In the genomic region with DNA sequence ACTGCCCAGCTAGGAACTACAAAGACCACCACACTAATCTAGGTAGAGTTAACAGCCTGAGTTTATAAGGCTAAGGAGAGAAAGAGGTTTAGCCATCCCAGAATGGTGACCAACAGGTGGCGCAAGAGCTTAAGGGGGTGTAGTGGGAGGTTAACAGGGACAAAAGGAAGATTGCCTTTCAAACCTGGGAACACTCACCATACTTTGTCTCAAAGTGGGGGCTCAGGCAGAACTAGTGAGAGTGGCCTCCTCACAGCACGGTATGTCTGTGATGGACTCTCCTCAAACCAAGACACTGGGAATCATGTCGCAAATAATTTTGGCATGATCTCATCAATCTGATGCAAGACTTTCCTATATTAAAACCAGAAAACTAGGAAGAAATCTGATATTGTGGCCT, we compare ENCODE assay signal across 8 cellular contexts. TPM values are rescaled to one million over a fixed set of nuclear protein-coding genes. Genes with fewer than 3 reads are reported as not detected.
DNase-seq lines count a peak whose midpoint lies in the region; ATAC-seq and TF ChIP-seq lines count a peak whose summit lies in the region.

No MANE protein-coding gene starts in this region.

- H3K9ac ChIP-seq in HCT116 (ENCODE audit: low read length) = no peak overlapping the region
- H3K9ac ChIP-seq in adipocyte (ENCODE audit: low read length) = peak overlapping the region; percentile 35

- BruUV-seq in HCT116 (replicated peaks; lab: Mats Ljungman, UMichigan) = no TSS peak

- H3K4me3 Mint-ChIP-seq in CD4-positive, CD25-positive, alpha-beta regulatory T cell = no peak overlapping the region

- H3K27ac ChIP-seq in CD4-positive, CD25-positive, alpha-beta regulatory T cell (ENCODE audit: insufficient read depth, low read length, poor library complexity, severe bottlenecking) = no peak overlapping the region
- H3K27ac ChIP-seq in HCT116 (ENCODE audit: low read depth, low read length) = no peak overlapping the region

- POLR2A ChIA-PET in HCT116 (lab: Charles Lee) = interaction anchor here (1.5 kb wide), 1 partner anchor 23 kb away, joined by 4 read pairs; no protein-coding TSS in a partner anchor

- DNase-seq in CD4-positive, CD25-positive, alpha-beta regulatory T cell = peak; percentile 42 to 58 (median 46)
- DNase-seq in HCT116 (ENCODE audit: low read depth, low spot score) = peak; percentile 48
- peak; percentile 33 for DNase-seq in SW480 (ENCODE audit: low spot score)
- DNase-seq in adipocyte (ENCODE audit: low read depth) = peak; percentile 78
- DNase-seq in kidney tubule cell (ENCODE audit: low spot score) = peak; percentile 44
- DNase-seq in stimulated activated CD8-positive, alpha-beta memory T cell treated with anti-CD3 and anti-CD28 coated beads, Interleukin-4, amount 100 ng/mL, for 24 hours (ENCODE audit: low read depth) = peak; percentile 39
- no peak for DNase-seq in NCI-H2107 (lab: John Stamatoyannopoulos, UW)
- DNase-seq in HPDE6-E6E7 (ENCODE audit: extremely low spot score) = no peak

- H3K9me3 Mint-ChIP-seq in CD4-positive, CD25-positive, alpha-beta regulatory T cell = no peaks in the 10 kb centered on the region

- CTCF ChIA-PET in HCT116 (lab: Charles Lee) = interaction anchor here (0.5 to 7.0 kb wide), 10 partner anchors 8 to 151 kb away, joined by 3 to 74 read pairs (median 4); no protein-coding TSS in a partner anchor

- intact Hi-C loops in HCT116 (cut with micrococcal nuclease) = loop anchor here (1.0 kb wide), 1 partner anchor 151 kb away; no protein-coding TSS in a partner anchor

- no peaks in the 10 kb centered on the region for H3K27me3 Mint-ChIP-seq in CD4-positive, CD25-positive, alpha-beta regulatory T cell

- peaks cover 32% of the 10 kb centered on the region for H3K36me3 Mint-ChIP-seq in CD4-positive, CD25-positive, alpha-beta regulatory T cell

- peaks cover 2% of the 10 kb centered on the region for H3K79me2 ChIP-seq in HCT116 (ENCODE audit: insufficient read depth, low read length)

- TF ChIP-seq POLR2A in HCT116 (IDR thresholded peaks at IDR 0.05; ENCODE audit: borderline replicate concordance, extremely low read depth, insufficient read depth, insufficient read length) = no peak

- no peaks in the 10 kb centered on the region for H3K4me1 ChIP-seq in CD4-positive, CD25-positive, alpha-beta regulatory T cell (ENCODE audit: control insufficient read depth, insufficient read depth, low read length, poor library complexity, severe bottlenecking)
- H3K4me1 ChIP-seq in HCT116 (ENCODE audit: control insufficient read depth in 1 of 2, insufficient read depth in 2 of 2, low read length in 2 of 2) (peaks cover 6 to 12% of the 10 kb centered on the region in 2 experiments; a peak in 3 of 4 replicates), adipocyte (ENCODE audit: control insufficient read depth, insufficient read depth, low read length) (peaks cover 37% of the 10 kb centered on the region)

- H3K4me1 Mint-ChIP-seq in CD4-positive, CD25-positive, alpha-beta regulatory T cell = peaks cover 13 to 18% (median 13%) of the 10 kb centered on the region in 4 donors

- H3K4me2 ChIP-seq in HCT116 (ENCODE audit: low read length) = no peak overlapping the region

- H3K27ac Mint-ChIP-seq in CD4-positive, CD25-positive, alpha-beta regulatory T cell = peak overlapping the region in 1 of 3 donors; percentile 37

- no peaks in the 10 kb centered on the region for H3K9me2 ChIP-seq in HCT116 (ENCODE audit: insufficient read depth)

- H3K4me3 ChIP-seq in CD4-positive, CD25-positive, alpha-beta regulatory T cell (ENCODE audit: low read depth, low read length) = no peak overlapping the region
- H3K4me3 ChIP-seq in HCT116 (replicated peaks in 1 of 2; ENCODE audit: low read depth in 1 of 2, low read length in 2 of 2) = no peak overlapping the region
- H3K4me3 ChIP-seq in adipocyte (ENCODE audit: low read length) = no peak overlapping the region

- H3K27me3 ChIP-seq in CD4-positive, CD25-positive, alpha-beta regulatory T cell (ENCODE audit: control insufficient read depth, insufficient read depth, low read length) = no peaks in the 10 kb centered on the region
- no peaks in the 10 kb centered on the region for H3K27me3 ChIP-seq in HCT116 (ENCODE audit: insufficient read depth, low read length)
- H3K27me3 ChIP-seq in adipocyte (replicated peaks; ENCODE audit: control insufficient read depth, insufficient read depth, low read length) = no peaks in the 10 kb centered on the region

- RAD21 ChIA-PET in HCT116 (lab: Charles Lee; ENCODE audit: low non-redundant PET in 1 of 2, low total read pairs in 2 of 2, uncharacterized antibody in 2 of 2, unreplicated experiment in 2 of 2) = interaction anchor here (1.2 to 1.6 kb wide), 2 partner anchors 151 kb away, joined by 3 to 5 read pairs; no protein-coding TSS in a partner anchor

- peaks cover 86% of the 10 kb centered on the region for H3K36me3 ChIP-seq in CD4-positive, CD25-positive, alpha-beta regulatory T cell (ENCODE audit: control insufficient read depth, insufficient read depth, low read length)
- peaks cover 55 to 58% of the 10 kb centered on the region in 2 experiments for H3K36me3 ChIP-seq in HCT116 (ENCODE audit: control insufficient read depth in 1 of 2, insufficient read depth in 2 of 2, low read length in 2 of 2)
- H3K36me3 ChIP-seq in adipocyte (ENCODE audit: control insufficient read depth, insufficient read depth, low read length, severe bottlenecking) = peaks cover 68% of the 10 kb centered on the region

- H4K20me1 ChIP-seq in HCT116 (ENCODE audit: insufficient read depth) = 0 out of 2 replicates have a peak, but pooled peaks cover 3% of the 10 kb centered on the region

- ATAC-seq in CD4-positive, CD25-positive, alpha-beta regulatory T cell (ENCODE audit: low read depth in 2 of 2) = peak in 1 of 2 donors; percentile 40
- ATAC-seq in HCT116 = peak; percentile 81

- no peak overlapping the region for H2AFZ ChIP-seq in HCT116 (ENCODE audit: low read depth, low read length, poor library complexity, severe bottlenecking)

- H3K9me3 ChIP-seq in CD4-positive, CD25-positive, alpha-beta regulatory T cell (ENCODE audit: control insufficient read depth in 2 of 2, low read length in 2 of 2) = no peaks in the 10 kb centered on the region
- H3K9me3 ChIP-seq in HCT116 (ENCODE audit: control insufficient read depth in 1 of 2, insufficient read depth in 1 of 2, low read depth in 1 of 2, low read length in 2 of 2) = no peaks in the 10 kb centered on the region
- no peaks in the 10 kb centered on the region for H3K9me3 ChIP-seq in adipocyte (ENCODE audit: control insufficient read depth, low read length)

- TF ChIP-seq CTCF in HCT116 (IDR thresholded peaks at IDR 0.05 in 2 of 3, conservative IDR thresholded peaks at IDR 0.05 in 1 of 3; ENCODE audit: borderline replicate concordance in 1 of 3, insufficient read depth in 1 of 3, low read depth in 2 of 3, low read length in 2 of 3) = peak; percentile 55 to 77 (median 76); a peak in 5 of 6 replicates

- peak; percentile 61 for TF ChIP-seq RAD21 in HCT116 (IDR thresholded peaks at IDR 0.05; ENCODE audit: low read depth)

TF ChIP-seq in HCT116, 20 proteins besides CTCF, POLR2A, EP300 and RAD21:
- 0 out of 2 replicates have a peak, but pooled peaks have one; percentile 8 for TF ChIP-seq CEBPB (IDR thresholded peaks at IDR 0.05; ENCODE audit: low read depth)
- no peak for TF ChIP-seq TCF7L2 (IDR thresholded peaks at IDR 0.05; ENCODE audit: borderline replicate concordance, extremely low read depth, insufficient read depth, insufficient read length)
- TF ChIP-seq CBX3 (IDR thresholded peaks at IDR 0.05; ENCODE audit: low read depth) = peak; percentile 16; the same call in 1 of the 2 replicates
- no peak for TF ChIP-seq ZNF274 (IDR thresholded peaks at IDR 0.05; ENCODE audit: low read depth, low read length)
- TF ChIP-seq ZFX (IDR thresholded peaks at IDR 0.05) = no peak
- TF ChIP-seq, protein P1, sequence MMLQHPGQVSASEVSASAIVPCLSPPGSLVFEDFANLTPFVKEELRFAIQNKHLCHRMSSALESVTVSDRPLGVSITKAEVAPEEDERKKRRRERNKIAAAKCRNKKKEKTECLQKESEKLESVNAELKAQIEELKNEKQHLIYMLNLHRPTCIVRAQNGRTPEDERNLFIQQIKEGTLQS (IDR thresholded peaks at IDR 0.05) = 0 out of 2 replicates have a peak, but pooled peaks have one; percentile 24
- TF ChIP-seq, protein P2, sequence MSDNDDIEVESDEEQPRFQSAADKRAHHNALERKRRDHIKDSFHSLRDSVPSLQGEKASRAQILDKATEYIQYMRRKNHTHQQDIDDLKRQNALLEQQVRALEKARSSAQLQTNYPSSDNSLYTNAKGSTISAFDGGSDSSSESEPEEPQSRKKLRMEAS (IDR thresholded peaks at IDR 0.05) = 0 out of 2 replicates have a peak, but pooled peaks have one; percentile 17
- no peak for TF ChIP-seq SP1 (IDR thresholded peaks at IDR 0.05; ENCODE audit: low read depth)
- TF ChIP-seq JUND (IDR thresholded peaks at IDR 0.05) = peak; percentile 19; the same call in 1 of the 2 replicates
- TF ChIP-seq FOSL1 (IDR thresholded peaks at IDR 0.05; ENCODE audit: low read depth) = no peak

RNA-seq across cellular contexts. Expression of a gene that starts 23.4 kb away (rescaled TPM):
- 359 TPM for total RNA-seq in CD4-positive, CD25-positive, alpha-beta regulatory T cell
- 100 to 1,000 TPM; 400 to 431 (median 408) TPM for polyA plus RNA-seq in CD4-positive, CD25-positive, alpha-beta regulatory T cell
- total RNA-seq in HCT116 (2021; ENCODE audit: unreplicated experiment) = 208 TPM
- polyA plus RNA-seq in HCT116 (2012) = 200 and 234 TPM in 2 replicates

Comparison
In these comparisons a context has a peak if more than half of its experiments do, and no peak if none do; other contexts are left out.
1. DNase-seq: peak in CD4-positive, CD25-positive, alpha-beta regulatory T cell (3 of 3), HCT116 (single experiment), SW480 (single experiment), adipocyte (single experiment), kidney tubule cell (single experiment) and stimulated activated CD8-positive, alpha-beta memory T cell treated with anti-CD3 and anti-CD28 coated beads, Interleukin-4, amount 100 ng/mL, for 24 hours (single experiment); none in NCI-H2107 (single experiment) and HPDE6-E6E7 (single experiment).